Comparison of ENCODE assay signal across 26 cellular contexts in the genomic region with DNA sequence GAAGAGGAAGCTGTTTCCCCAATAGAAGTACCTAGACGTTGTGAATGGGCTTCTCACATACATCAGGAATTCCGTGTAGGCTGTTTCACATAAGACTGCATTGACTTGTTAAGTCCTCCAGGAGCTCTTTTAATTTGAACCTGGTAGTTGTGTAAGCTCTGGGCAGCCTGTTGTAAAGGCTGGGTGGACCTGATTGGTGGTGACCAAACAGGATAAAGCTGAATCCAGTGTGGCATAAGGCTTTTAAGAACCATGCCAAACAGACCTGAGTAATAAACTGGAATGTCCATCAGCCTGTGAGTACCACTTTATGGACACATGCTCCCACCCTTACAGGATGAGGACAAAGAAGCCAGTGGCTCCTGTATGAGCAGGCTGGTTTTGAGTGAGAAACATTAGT. TPM values are rescaled to one million over a fixed set of nuclear protein-coding genes. Genes with fewer than 3 reads are reported as not detected.
"Had no signal": no experiment of that assay in that cellular context is flagged by ENCODE, and none has a peak within 500 bp of the region (broad histone marks: within the 10 kb centered on the region; RNA-seq: fewer than 3 reads in every experiment).

No MANE protein-coding gene starts in this region.

- H3K27me3 ChIP-seq: adrenal gland, Peyer's patch, SJCRH30 had no signal

- ATAC-seq: activated CD4-positive, CD25-positive, alpha-beta regulatory T cell treated with anti-CD3 and anti-CD28 coated beads, Interleukin-2, amount 50 U/mL, for 24 hours; activated CD8-positive, alpha-beta T cell treated with anti-CD3 and anti-CD28 coated beads, Interleukin-2, amount 10 ng/mL, durations not matched to agents 7 days and 5 days; K562 had no signal

- H3K27ac ChIP-seq: adrenal gland, Peyer's patch, RWPE1, SJCRH30, WERI-Rb-1 had no signal

- DNase-seq: activated CD4-positive, alpha-beta T cell treated with anti-CD3 and anti-CD28 coated beads for 4 hours; activated CD8-positive, alpha-beta memory T cell treated with anti-CD3 and anti-CD28 coated beads, Interleukin-2, amount 50 U/mL, for 48 hours; activated CD8-positive, alpha-beta T cell treated with anti-CD3 and anti-CD28 coated beads, Interleukin-2, amount 10 ng/mL, durations not matched to agents 7 days and 5 days; activated effector memory CD4-positive, alpha-beta T cell treated with Interleukin-2 at 50 U/mL for 16 hours; activated naive CD4-positive, alpha-beta T cell; activated T-cell treated with anti-CD3 and anti-CD28 coated beads, Interleukin-2, amount 50 U/mL, for 24 hours; adrenal gland; anterior cingulate cortex; Karpas-422; MM.1S; NCI-H1105; NCI-H1436; NCI-H1694 treated with DMSO at 0.1 percent for 48 hours; NCI-H2029 treated with DMSO at 0.1 percent for 48 hours; NCI-H510A treated with DMSO at 0.1 percent for 48 hours; NCI-H69; NK-92 treated with Interleukin-12 subunit alpha and Interleukin-12 subunit beta, amount 100 ng/mL, for 24 hours; Peyer's patch; Right ventricle myocardium superior; SJCRH30; SK-N-SH; T-helper 1 cell; WERI-Rb-1 had no signal

- H3K4me3 ChIP-seq: adrenal gland, K562, Peyer's patch, SJCRH30 had no signal

- H3K36me3 ChIP-seq: adrenal gland had no signal

- H3K4me1 ChIP-seq: SJCRH30 had no signal

- H3K9me3 ChIP-seq: adrenal gland, Peyer's patch, SJCRH30, SK-N-SH had no signal

RNA-seq across cellular contexts. Expression of a gene that starts 46.6 kb away (rescaled TPM):
- polyA plus RNA-seq: K562 had no signal
